In genomic region chr19:1274081-1274851, GRCh38 we compare ENCODE assay signal across 8 cellular contexts. TPM values are rescaled to one million over a fixed set of nuclear protein-coding genes. Genes with fewer than 3 reads are reported as not detected.
DNase-seq lines count a peak whose midpoint lies in the region; ATAC-seq and TF ChIP-seq lines count a peak whose summit lies in the region.

No MANE protein-coding gene starts in this region.

- H3K27ac Mint-ChIP-seq in progenitor cell of endocrine pancreas = peak overlapping the region; percentile 88

- peaks cover 50% of the 10 kb centered on the region for H3F3A ChIP-seq in DOHH2 (ENCODE audit: control insufficient read depth, insufficient read depth)

- no peak for ATAC-seq in GM21423 (IDR thresholded peaks at IDR 0.05; ENCODE audit: unreplicated experiment)
- ATAC-seq in HG02840 (IDR thresholded peaks at IDR 0.05; ENCODE audit: low FRiP score, unreplicated experiment) = no peak

- H3K9me3 ChIP-seq in DOHH2 (ENCODE audit: control insufficient read depth, insufficient read depth, low read length) (no peaks in the 10 kb centered on the region), OCI-LY7 (ENCODE audit: low read length) (no peaks in the 10 kb centered on the region)

- peaks cover 24% of the 10 kb centered on the region for H3K36me3 Mint-ChIP-seq in progenitor cell of endocrine pancreas (ENCODE audit: insufficient read depth)

- peaks cover 32% of the 10 kb centered on the region for H3K4me1 Mint-ChIP-seq in progenitor cell of endocrine pancreas (ENCODE audit: low read depth)

- H2AFZ ChIP-seq in OCI-LY7 (ENCODE audit: low read length) = no peak overlapping the region

- peaks cover 57% of the 10 kb centered on the region for H3K4me1 ChIP-seq in DOHH2 (ENCODE audit: control insufficient read depth, low read length)
- peaks cover 56% of the 10 kb centered on the region for H3K4me1 ChIP-seq in OCI-LY7 (ENCODE audit: insufficient read depth, low read length, poor library complexity, severe bottlenecking)

- no peaks in the 10 kb centered on the region; the same call in 1 of the 2 replicates for H3K27me3 ChIP-seq in DOHH2 (ENCODE audit: control insufficient read depth, low read length)

- H3K9me3 Mint-ChIP-seq in progenitor cell of endocrine pancreas (ENCODE audit: low read depth) = no peaks in the 10 kb centered on the region

- H3K36me3 ChIP-seq in DOHH2 (ENCODE audit: control insufficient read depth, low read length) = peaks cover 91% of the 10 kb centered on the region
- peaks cover 88% of the 10 kb centered on the region for H3K36me3 ChIP-seq in OCI-LY7 (ENCODE audit: insufficient read depth, low read length)

- POLR2A ChIA-PET in OCI-LY7 (lab: Charles Lee) = interaction anchor here (0.6 to 1.0 kb wide), 2 partner anchors 75 to 315 kb away, joined by 3 to 6 read pairs; no protein-coding TSS in a partner anchor

- H3K27ac ChIP-seq in DOHH2 (ENCODE audit: low read depth, low read length) (no peak overlapping the region), OCI-LY7 (ENCODE audit: low read depth, low read length, poor library complexity, severe bottlenecking) (peak overlapping the region; percentile 92)

- peak overlapping the region; percentile 76 for H3K4me3 ChIP-seq in DOHH2 (ENCODE audit: low read length)
- peak overlapping the region; percentile 95 for H3K4me3 ChIP-seq in OCI-LY7 (ENCODE audit: low read depth, low read length, poor library complexity, severe bottlenecking)
- H3K4me3 ChIP-seq in epithelial cell of proximal tubule (ENCODE audit: low read depth, low read length) = peak overlapping the region; percentile 85

- TF ChIP-seq CTCF in DOHH2 (IDR thresholded peaks at IDR 0.05; ENCODE audit: low read depth, low read length, poor library complexity, severe bottlenecking) = no peak
- peak; percentile 39; the same call in 1 of the 2 replicates for TF ChIP-seq CTCF in OCI-LY7 (conservative IDR thresholded peaks at IDR 0.05; ENCODE audit: low read length)
- no peak for TF ChIP-seq CTCF in epithelial cell of proximal tubule (conservative IDR thresholded peaks at IDR 0.05; ENCODE audit: low read depth, low read length)
- no peak for TF ChIP-seq CTCF in progenitor cell of endocrine pancreas (IDR thresholded peaks at IDR 0.05; ENCODE audit: unreplicated experiment)

- BruUV-seq in OCI-LY7 (replicated peaks; lab: Mats Ljungman, UMichigan) = no TSS peak

- intact Hi-C loops in OCI-LY7 (cut with micrococcal nuclease; ENCODE audit: unreplicated experiment) = no loop called here

- no peaks in the 10 kb centered on the region for H3K27me3 Mint-ChIP-seq in progenitor cell of endocrine pancreas

- H3K4me2 ChIP-seq in DOHH2 (ENCODE audit: low read length) (peak overlapping the region; percentile 96), OCI-LY7 (ENCODE audit: low read length) (peak overlapping the region; percentile 100)

- DNase-seq in OCI-LY7 (ENCODE audit: low spot score) (no peak), epithelial cell of proximal tubule (ENCODE audit: low read depth) (no peak), progenitor cell of endocrine pancreas (ENCODE audit: low spot score, unreplicated experiment) (no peak), GDM1 (lab: John Stamatoyannopoulos, UW) (no peak), middle frontal gyrus (ENCODE audit: extremely low spot score, low spot score) (no peak)

- no peaks in the 10 kb centered on the region for H3K9me2 ChIP-seq in DOHH2 (replicated peaks; ENCODE audit: control insufficient read depth, low read length)
- no peaks in the 10 kb centered on the region for H3K9me2 ChIP-seq in OCI-LY7 (ENCODE audit: insufficient read depth, low read length)

- peak overlapping the region; percentile 52 for H3K4me3 Mint-ChIP-seq in progenitor cell of endocrine pancreas (ENCODE audit: low read depth)

- CTCF ChIA-PET in OCI-LY7 (lab: Charles Lee; ENCODE audit: unreplicated experiment) = no interaction called here

- H4K20me1 ChIP-seq in DOHH2 (ENCODE audit: control insufficient read depth, insufficient read depth, low read depth, low read length) (peaks cover 19% of the 10 kb centered on the region), OCI-LY7 (ENCODE audit: insufficient read depth, low read length) (peaks cover 3% of the 10 kb centered on the region; the same call in 1 of the 2 replicates)

- H3K79me2 ChIP-seq in DOHH2 (ENCODE audit: control insufficient read depth, low read length) = peaks cover 70% of the 10 kb centered on the region
- peaks cover 63% of the 10 kb centered on the region for H3K79me2 ChIP-seq in OCI-LY7 (ENCODE audit: insufficient read depth, low read depth, low read length)

RNA-seq across cellular contexts. Expression of gene FAM174C, which starts 1.1 kb away (rescaled TPM):
- 52.6 and 53.2 TPM in 2 replicates for total RNA-seq in OCI-LY7 (2014; rRNA removed; shearing (Covaris generic))
- 79.8 and 81.5 TPM in 2 replicates for total RNA-seq in OCI-LY7 (2022)
- 123 and 124 TPM in 2 replicates for total RNA-seq in epithelial cell of proximal tubule
- total RNA-seq in progenitor cell of endocrine pancreas = 30.0 and 31.8 TPM in 2 replicates

RNA-seq across cellular contexts. Expression of gene CIRBP, which starts 5.1 kb away (rescaled TPM):
- total RNA-seq in OCI-LY7 (2014; rRNA removed; shearing (Covaris generic)) = 278 and 287 TPM in 2 replicates
- total RNA-seq in OCI-LY7 (2022) (309 and 321 TPM in 2 replicates), epithelial cell of proximal tubule (165 and 317 TPM in 2 replicates), progenitor cell of endocrine pancreas (462 and 465 TPM in 2 replicates)

RNA-seq across cellular contexts. Expression of gene EFNA2, which starts 11.4 kb away (rescaled TPM):
- total RNA-seq in OCI-LY7 (2014; rRNA removed; shearing (Covaris generic)) = not detected in 2 replicates
- total RNA-seq in OCI-LY7 (2022) = not detected in 2 replicates
- total RNA-seq in epithelial cell of proximal tubule = 0.23 and 0.36 TPM in 2 replicates
- 23.8 and 26.5 TPM in 2 replicates for total RNA-seq in progenitor cell of endocrine pancreas

RNA-seq across cellular contexts. Expression of gene MIDN, which starts 25.9 kb away (rescaled TPM):
- total RNA-seq in OCI-LY7 (2014; rRNA removed; shearing (Covaris generic)) = 11.7 and 20.3 TPM in 2 replicates
- total RNA-seq in OCI-LY7 (2022) = 70.9 and 75.8 TPM in 2 replicates
- 44.1 and 66.3 TPM in 2 replicates for total RNA-seq in epithelial cell of proximal tubule
- 187 and 193 TPM in 2 replicates for total RNA-seq in progenitor cell of endocrine pancreas

RNA-seq across cellular contexts. Expression of gene ATP5F1D, which starts 32.7 kb away (rescaled TPM):
- 51.8 and 82.1 TPM in 2 replicates for total RNA-seq in OCI-LY7 (2014; rRNA removed; shearing (Covaris generic))
- total RNA-seq in OCI-LY7 (2022) (207 and 266 TPM in 2 replicates), epithelial cell of proximal tubule (110 and 114 TPM in 2 replicates), progenitor cell of endocrine pancreas (107 and 117 TPM in 2 replicates)

Comparison
In these comparisons a context has a peak if more than half of its experiments do, and no peak if none do; other contexts are left out.
1. RNA of gene EFNA2, which starts 11.4 kb away (total RNA-seq): 23.8 to 26.5 TPM in progenitor cell of endocrine pancreas; 0.23 to 0.36 TPM in epithelial cell of proximal tubule and not detected in OCI-LY7; every median in the first group is over 10 times any median in the second.
2. Peak in every context shown above with its lines, with median percentiles within 50 percentile points of each other: H3K4me3 ChIP-seq.